In the genomic region with DNA sequence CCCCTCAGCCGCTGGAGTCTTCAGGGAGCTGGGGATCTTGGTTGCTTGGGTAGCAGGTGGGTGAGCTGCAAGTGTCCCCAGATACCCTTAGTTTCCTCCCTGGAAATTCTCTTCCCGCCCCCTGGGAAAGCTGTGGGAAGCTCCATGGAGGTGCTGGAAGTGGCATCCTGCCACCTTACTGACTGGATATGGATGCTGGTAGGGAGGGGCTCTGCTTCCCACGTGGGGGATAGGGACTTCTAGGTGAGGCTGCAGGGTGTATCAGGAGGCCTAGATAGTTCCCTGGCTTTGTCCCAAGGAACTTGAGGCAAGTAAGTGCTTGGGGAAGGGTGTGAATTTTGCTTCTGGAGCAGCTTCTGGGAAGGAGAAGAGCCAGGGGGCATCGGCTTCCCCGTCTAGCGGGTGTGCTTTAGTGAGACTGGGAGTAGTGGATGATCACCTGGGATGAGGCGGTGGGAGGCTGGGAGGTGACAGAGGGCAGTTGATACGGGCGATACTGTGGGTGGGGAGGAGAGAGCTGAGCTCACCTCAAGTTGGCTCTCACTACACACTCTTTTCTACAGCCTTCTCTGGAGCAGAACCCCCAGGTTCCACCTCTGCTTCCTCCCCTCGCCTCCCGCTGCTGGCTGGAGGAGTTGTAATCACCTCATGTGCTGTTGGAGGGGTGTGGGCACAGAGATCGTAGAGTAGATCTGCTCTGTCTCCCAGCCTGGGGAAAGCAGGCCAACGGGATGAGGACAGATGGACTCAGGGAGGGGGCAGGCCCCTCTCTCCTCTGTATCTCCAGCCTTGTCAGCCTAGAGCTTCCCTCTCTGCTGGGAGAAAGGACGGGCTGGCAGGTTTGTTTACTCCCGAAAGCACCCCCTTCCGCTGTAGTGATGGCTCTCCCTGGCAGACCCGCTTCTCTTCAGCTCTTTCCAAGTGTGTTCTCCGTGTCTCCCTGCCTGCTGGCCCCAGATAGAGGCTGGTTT, we compare ENCODE assay signal across 1 cellular context.
TF ChIP-seq lines count a peak whose summit lies in the region.

No MANE protein-coding gene starts in this region.

TF ChIP-seq in HepG2, 621 proteins besides CTCF, POLR2A, EP300 and RAD21:
- TF ChIP-seq GLI4 (CRISPR knock-in tag; IDR thresholded peaks at IDR 0.05; ENCODE audit: borderline replicate concordance), result no peak
- TF ChIP-seq HNF1A (IDR thresholded peaks at IDR 0.05; ENCODE audit: low read depth), result no peak
- TF ChIP-seq HNF1A (CRISPR knock-in tag; IDR thresholded peaks at IDR 0.05; ENCODE audit: borderline replicate concordance), result no peak
- no peak for TF ChIP-seq ZSCAN22 (CRISPR knock-in tag; IDR thresholded peaks at IDR 0.05)
- no peak for TF ChIP-seq KDM2A (CRISPR knock-in tag; IDR thresholded peaks at IDR 0.05; ENCODE audit: borderline replicate concordance, low read depth)
TF ChIP-seq in HepG2: peak in this region for 0.
